ENCODE assay signal across 10 cellular contexts in the genomic region with DNA sequence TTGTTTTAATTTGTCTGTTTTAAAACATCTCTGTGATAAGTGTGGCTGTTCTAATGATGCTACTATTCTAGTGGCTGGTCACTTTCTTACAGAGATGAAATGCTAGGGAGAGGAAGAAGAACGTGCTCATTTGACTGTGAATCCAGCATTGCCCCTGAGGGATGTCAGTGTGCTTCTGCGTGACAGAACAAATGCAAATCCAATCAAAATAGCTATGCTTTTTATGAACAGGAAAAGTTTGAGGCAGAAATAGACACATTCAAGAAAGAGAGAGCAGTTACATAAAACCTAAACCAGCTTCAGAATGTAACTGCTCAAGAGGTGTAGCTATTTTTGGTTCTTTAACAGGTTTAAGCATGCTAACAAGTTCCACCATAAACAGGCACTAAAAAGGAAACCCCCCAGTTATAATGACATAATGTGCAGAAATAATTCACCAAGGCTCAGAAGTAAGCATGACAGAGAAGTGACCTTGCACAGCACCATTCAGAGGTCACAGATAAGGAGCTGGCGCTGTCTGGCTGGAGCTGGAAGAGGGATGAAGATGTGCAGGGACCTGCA.
DNase-seq lines count a peak whose midpoint lies in the region; ATAC-seq lines count a peak whose summit lies in the region.
"Had no signal": no experiment of that assay in that cellular context is flagged by ENCODE, and none has a peak within 500 bp of the region (broad histone marks: within the 10 kb centered on the region; RNA-seq: fewer than 3 reads in every experiment).

No MANE protein-coding gene starts in this region.

- POLR2A ChIA-PET in naive thymus-derived CD4-positive, alpha-beta T cell (lab: Charles Lee): no interaction called here

- no peaks in the 10 kb centered on the region for H3K9me3 Mint-ChIP-seq in stimulated activated naive B cell treated with anti-CD40 and anti-IgM and Interleukin-4, amounts not matched to agents 10 μg/mL and 1 μg/mL and 100 μg/mL, for 72 hours
- H3K9me3 Mint-ChIP-seq in naive thymus-derived CD4-positive, alpha-beta T cell: peaks cover 0 to 2% (median 0%) of the 10 kb centered on the region in 11 donors
- H3K9me3 Mint-ChIP-seq: central memory CD8-positive, alpha-beta T cell had no signal

- H3K36me3 Mint-ChIP-seq in stimulated activated naive B cell treated with anti-CD40 and anti-IgM and Interleukin-4, amounts not matched to agents 10 μg/mL and 1 μg/mL and 100 μg/mL, for 72 hours: no peaks in the 10 kb centered on the region
- no peaks in the 10 kb centered on the region for H3K36me3 Mint-ChIP-seq in naive thymus-derived CD4-positive, alpha-beta T cell

- no peaks in the 10 kb centered on the region for H3K9me3 ChIP-seq in naive thymus-derived CD4-positive, alpha-beta T cell (ENCODE audit: control insufficient read depth in 2 of 3, low read length in 3 of 3)

- H3K4me3 ChIP-seq in naive thymus-derived CD4-positive, alpha-beta T cell (ENCODE audit: low read length): no peak overlapping the region

- DNase-seq in left cardiac atrium (no peak), Right ventricle myocardium inferior (ENCODE audit: missing footprints) (no peak), NCI-H774 (lab: John Stamatoyannopoulos, UW) (no peak)
- DNase-seq in stimulated activated naive B cell treated with anti-CD40 and anti-IgM and Interleukin-4, amounts not matched to agents 10 μg/mL and 1 μg/mL and 100 μg/mL, for 72 hours: no peak
- DNase-seq in naive thymus-derived CD4-positive, alpha-beta T cell: no peak
- DNase-seq in activated CD4-positive, alpha-beta T cell treated with anti-CD3 and anti-CD28 coated beads, Interleukin-2, amount 50 U/mL, for 1 hour: no peak
- DNase-seq: IMR-90 had no signal

- H3K27ac ChIP-seq in naive thymus-derived CD4-positive, alpha-beta T cell (ENCODE audit: low read depth, low read length): no peak overlapping the region

- intact Hi-C loops in left cardiac atrium (cut with DNase I) (no loop called here), Right ventricle myocardium inferior (cut with DNase I) (no loop called here)
- intact Hi-C loops in naive thymus-derived CD4-positive, alpha-beta T cell (cut with micrococcal nuclease): no loop called here

- H3K27me3 ChIP-seq in naive thymus-derived CD4-positive, alpha-beta T cell (ENCODE audit: control insufficient read depth in 2 of 2, insufficient read depth in 2 of 2, low read length in 2 of 2): no peaks in the 10 kb centered on the region

- H3K4me3 Mint-ChIP-seq in stimulated activated naive B cell treated with anti-CD40 and anti-IgM and Interleukin-4, amounts not matched to agents 10 μg/mL and 1 μg/mL and 100 μg/mL, for 72 hours: no peak overlapping the region
- H3K4me3 Mint-ChIP-seq in naive thymus-derived CD4-positive, alpha-beta T cell: no peak overlapping the region
- H3K4me3 Mint-ChIP-seq: central memory CD8-positive, alpha-beta T cell had no signal

- no peaks in the 10 kb centered on the region for H3K36me3 ChIP-seq in naive thymus-derived CD4-positive, alpha-beta T cell (ENCODE audit: control insufficient read depth in 2 of 3, insufficient read depth in 3 of 3, low read length in 3 of 3)

- H3K4me1 ChIP-seq in naive thymus-derived CD4-positive, alpha-beta T cell (ENCODE audit: control insufficient read depth in 2 of 2, insufficient read depth in 2 of 2, low read length in 2 of 2): no peaks in the 10 kb centered on the region

- H3K27ac Mint-ChIP-seq in stimulated activated naive B cell treated with anti-CD40 and anti-IgM and Interleukin-4, amounts not matched to agents 10 μg/mL and 1 μg/mL and 100 μg/mL, for 72 hours: no peak overlapping the region
- H3K27ac Mint-ChIP-seq in naive thymus-derived CD4-positive, alpha-beta T cell: no peak overlapping the region

- peaks cover 2 to 14% of the 10 kb centered on the region in 2 donors for H3K4me1 Mint-ChIP-seq in stimulated activated naive B cell treated with anti-CD40 and anti-IgM and Interleukin-4, amounts not matched to agents 10 μg/mL and 1 μg/mL and 100 μg/mL, for 72 hours
- peaks cover 0 to 1% (median 0%) of the 10 kb centered on the region in 7 donors for H3K4me1 Mint-ChIP-seq in naive thymus-derived CD4-positive, alpha-beta T cell
- H3K4me1 Mint-ChIP-seq: central memory CD8-positive, alpha-beta T cell had no signal

- CTCF ChIA-PET in naive thymus-derived CD4-positive, alpha-beta T cell (lab: Charles Lee): no interaction called here

- peak; percentile 61 to 65 for ATAC-seq in left cardiac atrium
- no peak for ATAC-seq in Right ventricle myocardium inferior
- ATAC-seq in HG02610 (IDR thresholded peaks at IDR 0.05; ENCODE audit: unreplicated experiment): peak; percentile 79
- ATAC-seq in HG03460 (IDR thresholded peaks at IDR 0.05; ENCODE audit: unreplicated experiment): peak; percentile 72
- peak; percentile 56 to 57 for ATAC-seq in stimulated activated naive B cell treated with anti-CD40 and anti-IgM and Interleukin-4, amounts not matched to agents 10 μg/mL and 1 μg/mL and 100 μg/mL, for 72 hours (replicated peaks)
- no peak for ATAC-seq in naive thymus-derived CD4-positive, alpha-beta T cell

- H3K27me3 Mint-ChIP-seq in stimulated activated naive B cell treated with anti-CD40 and anti-IgM and Interleukin-4, amounts not matched to agents 10 μg/mL and 1 μg/mL and 100 μg/mL, for 72 hours: no peaks in the 10 kb centered on the region
- peaks cover 0 to 12% (median 6%) of the 10 kb centered on the region in 5 donors for H3K27me3 Mint-ChIP-seq in naive thymus-derived CD4-positive, alpha-beta T cell

Comparison
In these comparisons a context has a peak if more than half of its experiments do, and no peak if none do; other contexts are left out.
1. ATAC-seq: peak in left cardiac atrium (2 of 2), HG02610 (single experiment), HG03460 (single experiment) and stimulated activated naive B cell treated with anti-CD40 and anti-IgM and Interleukin-4, amounts not matched to agents 10 μg/mL and 1 μg/mL and 100 μg/mL, for 72 hours (2 of 2); none in Right ventricle myocardium inferior (single experiment) and naive thymus-derived CD4-positive, alpha-beta T cell (single experiment).